In the genomic region with DNA sequence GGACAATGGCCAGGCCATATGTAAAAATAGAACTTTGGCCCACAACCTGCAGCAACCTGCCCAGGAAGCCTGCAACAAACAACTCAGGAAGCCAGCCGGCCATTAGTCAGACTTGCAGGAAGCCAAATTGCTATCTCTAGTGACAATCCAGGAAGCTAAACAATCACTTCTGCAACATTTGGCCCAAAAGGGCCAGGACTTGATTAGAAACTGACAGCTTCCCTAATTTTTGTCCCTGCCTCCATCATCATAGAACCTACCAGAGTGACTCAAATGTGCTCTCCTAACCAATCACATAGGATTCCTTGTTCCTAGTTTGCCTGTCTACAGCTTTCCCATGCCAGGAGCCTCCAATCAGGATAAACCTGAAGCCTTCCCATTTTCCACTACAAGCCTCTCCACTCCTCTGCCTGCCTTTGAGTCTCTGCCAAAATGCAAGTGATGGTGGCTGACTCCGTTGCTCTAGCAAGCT, we compare ENCODE assay signal across 13 cellular contexts.
DNase-seq lines count a peak whose midpoint lies in the region; ATAC-seq and TF ChIP-seq lines count a peak whose summit lies in the region.
"Had no signal": no experiment of that assay in that cellular context is flagged by ENCODE, and none has a peak within 500 bp of the region (broad histone marks: within the 10 kb centered on the region; RNA-seq: fewer than 3 reads in every experiment).

No MANE protein-coding gene starts in this region.

- no peak for TF ChIP-seq CTCF in fibroblast of the aortic adventitia (IDR thresholded peaks at IDR 0.05; ENCODE audit: insufficient read depth, low read length)

- no peak overlapping the region for H3K4me3 ChIP-seq in BLaER1 treated with 17β-estradiol and CSF1 and Interleukin-3, amounts not matched to agents 10 nM and 100 nM
- no peak overlapping the region for H3K4me3 ChIP-seq in fibroblast of the aortic adventitia (ENCODE audit: low read depth, low read length)
- H3K4me3 ChIP-seq: breast epithelium, esophagus muscularis mucosa had no signal

- H3K9ac ChIP-seq in BLaER1 treated with 17β-estradiol and CSF1 and Interleukin-3, amounts not matched to agents 10 nM and 100 nM: no peak overlapping the region
- H3K9ac ChIP-seq: KMS-11 had no signal

- H3K9me3 ChIP-seq in BLaER1 treated with 17β-estradiol and CSF1 and Interleukin-3, amounts not matched to agents 10 nM and 100 nM (replicated peaks in 1 of 11): peaks cover 0 to 8% (median 0%) of the 10 kb centered on the region in 11 experiments; a peak in 7 of 22 replicates
- H3K9me3 ChIP-seq: breast epithelium, esophagus muscularis mucosa had no signal

- peak; percentile 36 for DNase-seq in KG1 (lab: John Stamatoyannopoulos, UW)
- peak; percentile 12 for DNase-seq in NCI-H748 treated with DMSO at 0.1 percent for 48 hours (lab: John Stamatoyannopoulos, UW)
- DNase-seq in fibroblast of the aortic adventitia (ENCODE audit: low read depth): peak; percentile 6
- no peak for DNase-seq in effector CD4-positive, alpha-beta T cell
- no peak for DNase-seq in medulla oblongata (ENCODE audit: extremely low spot score)
- DNase-seq: activated CD4-positive, alpha-beta memory T cell treated with anti-CD3 and anti-CD28 coated beads for 36 hours; GF-D8 had no signal

- H3K4me2 ChIP-seq in BLaER1 treated with 17β-estradiol and CSF1 and Interleukin-3, amounts not matched to agents 10 nM and 100 nM: peak overlapping the region; percentile 25 to 72 (median 59); a peak in 21 of 22 replicates
- H3K4me2 ChIP-seq: KMS-11 had no signal

- H4K20me1 ChIP-seq in BLaER1 treated with 17β-estradiol and CSF1 and Interleukin-3, amounts not matched to agents 10 nM and 100 nM: no peaks in the 10 kb centered on the region

- no peaks in the 10 kb centered on the region for H3K27me3 ChIP-seq in BLaER1 treated with 17β-estradiol and CSF1 and Interleukin-3, amounts not matched to agents 10 nM and 100 nM

- H3K36me3 ChIP-seq in BLaER1 treated with 17β-estradiol and CSF1 and Interleukin-3, amounts not matched to agents 10 nM and 100 nM: no peaks in the 10 kb centered on the region
- H3K36me3 ChIP-seq: breast epithelium, esophagus muscularis mucosa had no signal

- peaks cover 16 to 35% (median 27%) of the 10 kb centered on the region in 10 experiments for H3K4me1 ChIP-seq in BLaER1 treated with 17β-estradiol and CSF1 and Interleukin-3, amounts not matched to agents 10 nM and 100 nM
- H3K4me1 ChIP-seq: breast epithelium, esophagus muscularis mucosa had no signal

- H3K27ac ChIP-seq in BLaER1 treated with 17β-estradiol and CSF1 and Interleukin-3, amounts not matched to agents 10 nM and 100 nM: peak overlapping the region in 8 of 11 experiments; percentile 23 to 55 (median 44); a peak in 13 of 22 replicates
- H3K27ac ChIP-seq: breast epithelium, esophagus muscularis mucosa, KMS-11 had no signal

- ATAC-seq in GM19452 (IDR thresholded peaks at IDR 0.05; ENCODE audit: unreplicated experiment) (no peak), HG02970 (IDR thresholded peaks at IDR 0.05; ENCODE audit: low FRiP score, unreplicated experiment) (no peak)

Comparison
In these comparisons a context has a peak if more than half of its experiments do, and no peak if none do; other contexts are left out.
1. DNase-seq: peak in KG1 (single experiment), NCI-H748 treated with DMSO at 0.1 percent for 48 hours (single experiment) and fibroblast of the aortic adventitia (single experiment); none in effector CD4-positive, alpha-beta T cell (single experiment) and medulla oblongata (single experiment).